8 cellular contexts compared by ENCODE assay signal in the genomic region with DNA sequence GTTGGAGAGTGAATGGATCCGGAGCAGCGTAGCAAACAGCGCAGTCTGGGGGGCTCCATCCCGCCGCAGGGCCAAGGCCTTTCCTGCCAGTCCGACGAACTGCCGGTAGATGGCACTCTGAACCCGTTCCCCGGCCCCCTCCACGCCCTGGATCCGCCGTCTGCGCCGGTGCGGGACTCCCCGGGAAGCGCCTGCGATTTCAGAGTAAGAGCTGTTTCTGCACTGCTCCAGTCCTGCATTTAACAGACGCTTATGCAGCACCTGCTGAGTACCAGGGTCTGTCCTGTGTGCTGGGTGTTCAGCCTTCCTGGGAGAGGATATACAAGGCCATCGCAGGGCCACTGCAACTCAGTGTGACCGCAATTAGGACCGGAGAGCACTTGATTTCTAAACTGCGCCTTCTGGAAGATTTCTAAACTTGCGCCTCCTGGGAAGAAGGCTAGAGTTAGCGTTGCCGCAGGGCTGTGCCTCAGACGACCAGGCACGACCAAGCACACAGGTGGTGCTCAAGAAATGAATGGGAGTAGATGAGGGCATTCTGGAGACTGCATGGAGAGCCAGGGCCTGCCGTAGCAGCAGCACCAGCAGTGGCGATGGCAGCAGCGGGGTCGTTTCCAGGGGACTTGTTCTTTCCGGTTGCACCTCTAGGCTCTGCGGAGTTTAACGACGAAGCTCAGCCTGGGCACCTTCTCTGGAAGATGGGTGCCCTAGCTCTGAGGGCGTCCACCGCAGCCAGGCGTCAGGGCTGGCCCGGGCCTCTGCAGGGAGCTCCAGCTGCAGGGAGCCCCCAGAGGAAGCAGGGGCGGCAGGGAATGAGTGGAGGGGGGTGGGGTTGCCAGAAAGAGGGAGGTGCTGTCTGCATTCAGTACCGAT.
DNase-seq lines count a peak whose midpoint lies in the region; ATAC-seq lines count a peak whose summit lies in the region.

No MANE protein-coding gene starts in this region.

- H3K27me3 Mint-ChIP-seq in effector memory CD8-positive, alpha-beta T cell = peaks cover 57 to 78% of the 10 kb centered on the region in 2 donors

- H3K4me3 Mint-ChIP-seq in effector memory CD8-positive, alpha-beta T cell = peak overlapping the region; percentile 57 to 71

- DNase-seq in NCI-H510A treated with DMSO at 0.1 percent for 48 hours (lab: John Stamatoyannopoulos, UW) (peak; percentile 25), NCI-H510A (lab: John Stamatoyannopoulos, UW) (no peak), NCI-H82 treated with DMSO at 0.1 percent for 48 hours (lab: John Stamatoyannopoulos, UW; ENCODE audit: unreplicated experiment) (peak; percentile 55), midbrain (lab: John Stamatoyannopoulos, UW) (peak; percentile 76)
- DNase-seq in activated CD8-positive, alpha-beta memory T cell treated with anti-CD3 and anti-CD28 coated beads for 4 hours (ENCODE audit: low read depth in 2 of 2) = peak; percentile 15 to 46
- peak; percentile 44 to 52 (median 48) for DNase-seq in effector memory CD8-positive, alpha-beta T cell
- peak; percentile 57 for DNase-seq in stimulated activated CD8-positive, alpha-beta memory T cell treated with anti-CD3 and anti-CD28 coated beads, Interleukin-2, amount 100 ng/mL, for 48 hours (ENCODE audit: low read depth in 2 of 2)

- no peaks in the 10 kb centered on the region for H3K9me3 Mint-ChIP-seq in effector memory CD8-positive, alpha-beta T cell

- peaks cover 4% of the 10 kb centered on the region in 2 donors for H3K4me1 Mint-ChIP-seq in effector memory CD8-positive, alpha-beta T cell (ENCODE audit: low read depth in 2 of 2)

- ATAC-seq in HG03159 (IDR thresholded peaks at IDR 0.05; ENCODE audit: unreplicated experiment) = peak; percentile 72
- peak; percentile 78 for ATAC-seq in effector memory CD8-positive, alpha-beta T cell (replicated peaks)

- H3K36me3 Mint-ChIP-seq in effector memory CD8-positive, alpha-beta T cell (ENCODE audit: insufficient read depth) = no peaks in the 10 kb centered on the region

- H3K27ac Mint-ChIP-seq in effector memory CD8-positive, alpha-beta T cell = no peak overlapping the region
